4 cellular contexts compared by ENCODE assay signal in genomic region chr3:27574438-27574795, GRCh38.
"Had no signal": no experiment of that assay in that cellular context is flagged by ENCODE, and none has a peak within 500 bp of the region (broad histone marks: within the 10 kb centered on the region; RNA-seq: fewer than 3 reads in every experiment).

No MANE protein-coding gene starts in this region.

- DNase-seq: H9, HCEC 1CT had no signal

- H3K4me3 ChIP-seq: GM23338, K562 had no signal

- ATAC-seq: GM23338, K562 had no signal
